ENCODE assay signal across 19 cellular contexts in the genomic region with DNA sequence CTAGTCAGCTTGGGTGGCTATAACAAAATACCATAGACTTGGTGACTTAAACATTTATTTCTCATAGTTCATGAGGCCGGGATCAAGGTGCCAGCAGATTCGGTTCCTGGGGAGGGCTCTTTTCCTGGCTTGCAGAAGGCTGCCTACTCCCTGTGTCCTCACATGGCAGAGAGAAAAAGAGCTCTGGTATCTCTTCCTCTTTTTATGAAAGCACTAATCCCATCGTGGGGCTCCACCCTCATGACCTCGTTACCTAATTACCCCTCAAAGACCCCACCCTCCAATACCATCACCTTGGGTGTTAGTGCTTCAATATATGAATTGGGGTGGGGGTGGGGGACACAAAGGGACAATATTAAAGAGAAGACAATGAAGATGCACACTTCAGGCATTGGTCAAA.
"Had no signal": no experiment of that assay in that cellular context is flagged by ENCODE, and none has a peak within 500 bp of the region (broad histone marks: within the 10 kb centered on the region; RNA-seq: fewer than 3 reads in every experiment).

No MANE protein-coding gene starts in this region.

- H3K4me2 ChIP-seq: KMS-11 had no signal

- H3K9me3 ChIP-seq: SJSA1 had no signal

- H3K36me3 ChIP-seq: SJSA1 had no signal

- H3K4me3 ChIP-seq: K562, SJSA1, SK-N-MC had no signal

- DNase-seq: Kasumi-1, NCI-H1092 treated with DMSO at 0.1 percent for 48 hours, NCI-H1436 treated with DMSO at 0.1 percent for 48 hours, NCI-H1694, NCI-H187 treated with DMSO at 0.1 percent for 48 hours, NCI-H2029 treated with DMSO at 0.1 percent for 48 hours, NCI-H2227 treated with DMSO at 0.1 percent for 48 hours, NCI-H446, NCI-H510A, NCI-H524 treated with DMSO at 0.1 percent for 48 hours, NCI-H774, Right ventricle myocardium superior, RPMI8226, SIG-M5 had no signal

- H3K9ac ChIP-seq: KMS-11 had no signal

- H3K27ac ChIP-seq: KMS-11, SJSA1, SK-N-MC had no signal

- ATAC-seq: HepG2, K562 had no signal

- H3K27me3 ChIP-seq: SJSA1 had no signal
